In genomic region chr9:4238522-4238921, GRCh38 we compare ENCODE assay signal across 11 cellular contexts.
A peak's percentile ranks its signal among the peaks of the same experiment; 100 is the strongest.
DNase-seq lines count a peak whose midpoint lies in the region; ATAC-seq, FAIRE-seq and TF ChIP-seq lines count a peak whose summit lies in the region.
"Had no signal": no experiment of that assay in that cellular context is flagged by ENCODE, and none has a peak within 500 bp of the region (broad histone marks: within the 10 kb centered on the region; RNA-seq: fewer than 3 reads in every experiment).

No MANE protein-coding gene starts in this region.

- in situ Hi-C loops in gastrocnemius medialis (cut with MboI; ENCODE audit: low sequenced_read_pairs in 4 of 4), result no loop called here

- no peak for ATAC-seq in gastrocnemius medialis
- ATAC-seq in GM18873 (IDR thresholded peaks at IDR 0.05; ENCODE audit: low FRiP score, unreplicated experiment), result no peak
- no peak for ATAC-seq in HG03354 (IDR thresholded peaks at IDR 0.05; ENCODE audit: poor library complexity, severe bottlenecking, unreplicated experiment)

- peak overlapping the region; percentile 16; the same call in 1 of the 2 replicates for H3K9ac ChIP-seq in ES-I3 (ENCODE audit: low read depth, low read length)
- H3K9ac ChIP-seq: KMS-11 had no signal

- H3K4me3 ChIP-seq in epithelial cell of esophagus (ENCODE audit: low read length), result no peak overlapping the region
- H3K4me3 ChIP-seq in gastrocnemius medialis, result peak overlapping the region in 1 of 4 donors; percentile 12

- H3K9me3 ChIP-seq in ES-I3 (ENCODE audit: control insufficient read depth, insufficient read depth, low read length), result no peaks in the 10 kb centered on the region
- no peaks in the 10 kb centered on the region for H3K9me3 ChIP-seq in gastrocnemius medialis

- H3K4me1 ChIP-seq in ES-I3 (ENCODE audit: insufficient read depth, low read length) (peaks cover 36% of the 10 kb centered on the region), gastrocnemius medialis (peaks cover 0 to 7% of the 10 kb centered on the region in 2 donors)

- H3K27ac ChIP-seq in gastrocnemius medialis, result peak overlapping the region; percentile 48 to 67 (median 54)
- H3K27ac ChIP-seq: KMS-11 had no signal

- intact Hi-C loops in gastrocnemius medialis (cut with DNase I; ENCODE audit: low total_unique reads), result no loop called here

- DNase-seq in RCC 7860 (ENCODE audit: low spot score) (peak; percentile 80), epithelial cell of esophagus (ENCODE audit: low read depth) (peak; percentile 60), gastrocnemius medialis (no peak), germinal center (ENCODE audit: low spot score) (no peak), putamen (ENCODE audit: low spot score) (no peak)
- DNase-seq: activated CD4-positive, alpha-beta T cell treated with anti-CD3 and anti-CD28 coated beads, Interleukin-2, amount 10 ng/mL, durations not matched to agents 24 days and 14 days; erythroblast had no signal

- no peaks in the 10 kb centered on the region for H3K27me3 ChIP-seq in gastrocnemius medialis

- peak; percentile 73 for FAIRE-seq in RCC 7860 (lab: Jason Lieb, UNC)

- H3K36me3 ChIP-seq in ES-I3 (ENCODE audit: insufficient read depth, low read length) (no peaks in the 10 kb centered on the region), gastrocnemius medialis (no peaks in the 10 kb centered on the region)

- TF ChIP-seq CTCF in epithelial cell of esophagus (IDR thresholded peaks at IDR 0.05; ENCODE audit: insufficient read depth, low read depth, low read length, missing control alignments) (no peak), gastrocnemius medialis (IDR thresholded peaks at IDR 0.05 in 4 of 5, conservative IDR thresholded peaks at IDR 0.05 in 1 of 5) (no peak)

- no peak for TF ChIP-seq POLR2A in gastrocnemius medialis (IDR thresholded peaks at IDR 0.05)

Comparison
In these comparisons a context has a peak if more than half of its experiments do, and no peak if none do; other contexts are left out.
1. DNase-seq: peak in RCC 7860 (single experiment) and epithelial cell of esophagus (single experiment); none in gastrocnemius medialis (0 of 2), germinal center (single experiment) and putamen (single experiment).